In the genomic region with DNA sequence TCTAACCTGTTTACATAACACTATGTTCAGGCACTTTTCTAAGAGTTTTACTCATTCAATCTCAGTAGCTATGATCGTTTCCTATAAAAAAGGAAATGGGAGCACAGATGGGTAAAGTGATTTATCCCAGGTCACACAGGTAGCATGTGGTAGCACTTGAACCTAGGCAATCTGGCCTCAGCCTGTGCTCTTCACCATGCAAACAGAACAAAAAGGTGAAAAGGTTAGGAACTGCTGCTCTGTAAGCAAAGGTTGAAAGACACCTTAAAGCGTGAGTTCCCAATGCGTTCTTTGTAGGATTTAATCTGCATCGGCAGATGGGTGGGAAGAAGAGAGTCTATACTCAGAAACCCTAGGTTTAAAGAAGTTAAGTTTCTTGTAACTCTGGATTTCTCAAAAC, we compare ENCODE assay signal across 24 cellular contexts. TPM values are rescaled to one million over a fixed set of nuclear protein-coding genes. Genes with fewer than 3 reads are reported as not detected.
"Had no signal": no experiment of that assay in that cellular context is flagged by ENCODE, and none has a peak within 500 bp of the region (broad histone marks: within the 10 kb centered on the region; RNA-seq: fewer than 3 reads in every experiment).

No MANE protein-coding gene starts in this region.

- H3K27ac Mint-ChIP-seq: dendritic cell treated with granulocyte-macrophage colony-stimulating factor and Interleukin-4, amounts not matched to agents 40 ng/mL and 50 ng/mL, for 4 days; effector memory CD8-positive, alpha-beta T cell; stimulated activated effector memory CD8-positive, alpha-beta T cell treated with anti-CD3 and anti-CD28 coated beads, Interleukin-12 subunit alpha, Interleukin-12 subunit beta, amount 100 ng/mL, for 72 hours; type B pancreatic cell had no signal

- H3K4me2 ChIP-seq: hepatocyte had no signal

- H3K27me3 Mint-ChIP-seq: dendritic cell treated with granulocyte-macrophage colony-stimulating factor and Interleukin-4, amounts not matched to agents 40 ng/mL and 50 ng/mL, for 4 days; effector memory CD8-positive, alpha-beta T cell; naive thymus-derived CD4-positive, alpha-beta T cell; type B pancreatic cell had no signal

- H2AFZ ChIP-seq: hepatocyte had no signal

- H3K9me3 ChIP-seq: neutrophil, psoas muscle, right lobe of liver, suprapubic skin, thyroid gland had no signal

- H3K27me3 ChIP-seq: foreskin keratinocyte, hepatocyte, neutrophil, right lobe of liver, suprapubic skin, thyroid gland had no signal

- H3K4me1 Mint-ChIP-seq: stimulated activated effector memory CD8-positive, alpha-beta T cell treated with anti-CD3 and anti-CD28 coated beads, Interleukin-12 subunit alpha, Interleukin-12 subunit beta, amount 100 ng/mL, for 72 hours had no signal

- DNase-seq: effector memory CD8-positive, alpha-beta T cell; foreskin keratinocyte; head of caudate nucleus; kidney; left cardiac atrium; left ventricle myocardium superior; mesendoderm; naive thymus-derived CD4-positive, alpha-beta T cell; retina; right lobe of liver; stimulated activated CD4-positive, alpha-beta T cell treated with anti-CD3 and anti-CD28 coated beads, Interleukin-4, amount 100 ng/mL, for 1 hour; stimulated activated CD8-positive, alpha-beta memory T cell treated with anti-CD3 and anti-CD28 coated beads, Interleukin-4, amount 100 ng/mL, for 48 hours; stimulated activated naive CD8-positive, alpha-beta T cell treated with anti-CD3 and anti-CD28 coated beads, Interleukin-15, Interleukin-2, amounts not matched to agents 100 U/mL and 50 U/mL, for 24 hours had no signal

- H3K4me3 Mint-ChIP-seq: dendritic cell treated with granulocyte-macrophage colony-stimulating factor and Interleukin-4, amounts not matched to agents 40 ng/mL and 50 ng/mL, for 4 days; effector memory CD8-positive, alpha-beta T cell; naive thymus-derived CD4-positive, alpha-beta T cell; stimulated activated effector memory CD8-positive, alpha-beta T cell treated with anti-CD3 and anti-CD28 coated beads, Interleukin-12 subunit alpha, Interleukin-12 subunit beta, amount 100 ng/mL, for 72 hours; type B pancreatic cell had no signal

- ATAC-seq: effector memory CD8-positive, alpha-beta T cell; foreskin keratinocyte; left cardiac atrium; left ventricle myocardium superior; naive thymus-derived CD4-positive, alpha-beta T cell; psoas muscle; stimulated activated effector memory CD8-positive, alpha-beta T cell treated with anti-CD3 and anti-CD28 coated beads, Interleukin-12 subunit alpha, Interleukin-12 subunit beta, amount 100 ng/mL, for 72 hours; stimulated activated naive CD8-positive, alpha-beta T cell treated with anti-CD3 and anti-CD28 coated beads, Interleukin-15, Interleukin-2, amounts not matched to agents 100 U/mL and 50 U/mL, for 24 hours had no signal

- H3K4me1 ChIP-seq: foreskin keratinocyte, psoas muscle, suprapubic skin had no signal

- H3K79me2 ChIP-seq: hepatocyte had no signal

- H3K27ac ChIP-seq: foreskin keratinocyte, hepatocyte, neutrophil, psoas muscle, suprapubic skin had no signal

- H3K9me3 Mint-ChIP-seq: dendritic cell treated with granulocyte-macrophage colony-stimulating factor and Interleukin-4, amounts not matched to agents 40 ng/mL and 50 ng/mL, for 4 days; effector memory CD8-positive, alpha-beta T cell; naive thymus-derived CD4-positive, alpha-beta T cell; stimulated activated effector memory CD8-positive, alpha-beta T cell treated with anti-CD3 and anti-CD28 coated beads, Interleukin-12 subunit alpha, Interleukin-12 subunit beta, amount 100 ng/mL, for 72 hours; type B pancreatic cell had no signal

RNA-seq across cellular contexts. Expression of gene KLHL10, which starts 42.5 kb away (rescaled TPM):
- total RNA-seq: epithelial cell of proximal tubule; lung microvascular endothelial cell; mononuclear cell; naive thymus-derived CD4-positive, alpha-beta T cell; psoas muscle; right lobe of liver had no signal

RNA-seq across cellular contexts. Expression of gene ODAD4, which starts 50.3 kb away (rescaled TPM):
- total RNA-seq: mononuclear cell had no signal
